In the genomic region with DNA sequence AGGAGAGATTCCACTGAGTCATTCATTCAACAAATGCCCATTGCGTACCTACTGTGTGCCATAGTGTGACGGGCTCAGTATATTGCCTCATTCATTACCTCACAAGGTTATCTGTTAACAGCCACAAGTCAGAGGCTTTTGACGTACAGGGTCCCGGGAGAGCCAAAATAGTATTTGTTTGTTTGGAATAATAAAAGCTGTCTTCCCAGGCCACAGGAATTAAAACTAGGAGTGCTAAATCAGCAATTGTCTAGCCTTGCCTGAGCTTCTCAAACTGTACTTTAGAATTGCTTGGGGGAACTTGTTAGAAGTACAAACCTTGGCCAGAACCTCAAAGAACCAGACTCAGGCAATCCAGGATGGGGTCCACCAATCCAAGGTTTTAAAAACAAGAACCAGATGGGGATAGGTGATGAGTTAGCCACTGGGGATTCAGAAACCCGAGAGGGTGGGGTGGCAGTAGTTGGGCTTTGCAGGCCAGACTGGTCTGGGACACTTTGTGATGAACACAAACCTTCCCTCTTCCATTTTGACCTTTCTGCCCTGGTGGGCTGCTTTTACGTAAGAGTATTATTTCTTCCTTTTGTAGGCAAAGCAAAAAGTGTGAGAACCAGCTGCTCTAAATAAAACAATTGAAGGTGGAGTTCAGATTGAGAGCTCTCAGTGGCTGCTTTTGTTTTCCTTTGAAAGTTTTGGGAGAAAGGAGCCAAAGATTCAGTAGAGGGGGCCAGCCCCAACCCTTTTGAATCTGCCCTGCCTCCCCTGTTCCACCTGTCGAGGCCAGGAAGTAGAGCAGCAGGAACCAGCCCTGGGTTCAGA, we compare ENCODE assay signal across 23 cellular contexts.
DNase-seq lines count a peak whose midpoint lies in the region; ATAC-seq and TF ChIP-seq lines count a peak whose summit lies in the region.
"Had no signal": no experiment of that assay in that cellular context is flagged by ENCODE, and none has a peak within 500 bp of the region (broad histone marks: within the 10 kb centered on the region; RNA-seq: fewer than 3 reads in every experiment).

No MANE protein-coding gene starts in this region.

- no peak overlapping the region for H4K8ac ChIP-seq in H9 (replicated peaks; ENCODE audit: insufficient read length, low read depth, low read length)

- H3K27ac Mint-ChIP-seq in H9: peak overlapping the region in 2 of 3 experiments; percentile 14 to 55; a peak in 1 of 7 replicates
- no peak overlapping the region for H3K27ac Mint-ChIP-seq in neural progenitor cell
- H3K27ac Mint-ChIP-seq in effector memory CD8-positive, alpha-beta T cell: no peak overlapping the region
- H3K27ac Mint-ChIP-seq: activated naive CD4-positive, alpha-beta T cell treated with anti-CD3 and anti-CD28 coated beads, Interleukin-2, amount 10 ng/mL, durations not matched to agents 7 days and 5 days; CD4-positive, alpha-beta T cell had no signal

- H3K9me3 ChIP-seq in H9 (ENCODE audit: control insufficient read depth, low read depth, low read length) (no peaks in the 10 kb centered on the region), KOPT-K1 (ENCODE audit: insufficient read depth, low read length, poor library complexity, severe bottlenecking) (no peaks in the 10 kb centered on the region), esophagus muscularis mucosa (no peaks in the 10 kb centered on the region), neural progenitor cell (ENCODE audit: low read depth) (no peaks in the 10 kb centered on the region)
- H3K9me3 ChIP-seq: SK-N-SH, thyroid gland had no signal

- H2BK20ac ChIP-seq in H9 (ENCODE audit: low read depth, low read length, poor library complexity, severe bottlenecking): no peak overlapping the region

- no peak overlapping the region for H3K18ac ChIP-seq in H9 (ENCODE audit: insufficient read length, low read depth, low read length)

- H3K4me2 ChIP-seq in H9 (ENCODE audit: insufficient read depth, insufficient read length, low read length) (no peak overlapping the region), neural progenitor cell (peak overlapping the region; percentile 3)
- H3K4me2 ChIP-seq: SK-N-SH had no signal

- H3K79me2 ChIP-seq in H9 (ENCODE audit: insufficient read depth, low read length) (no peaks in the 10 kb centered on the region), neural progenitor cell (ENCODE audit: low read depth) (no peaks in the 10 kb centered on the region)

- no peak overlapping the region for H3T11ph ChIP-seq in H9 (ENCODE audit: low read length)

- no peaks in the 10 kb centered on the region for H4K20me1 ChIP-seq in H9 (ENCODE audit: control insufficient read depth, insufficient read depth, insufficient read length)
- no peaks in the 10 kb centered on the region for H4K20me1 ChIP-seq in neural progenitor cell (ENCODE audit: low read depth)

- no peak overlapping the region for H2BK120ac ChIP-seq in H9 (ENCODE audit: low read depth, low read length, poor library complexity, severe bottlenecking)

- H3K4me3 ChIP-seq in esophagus muscularis mucosa (no peak overlapping the region), neural progenitor cell (no peak overlapping the region)
- H3K4me3 ChIP-seq: thyroid gland had no signal

- no peak overlapping the region for H2BK5ac ChIP-seq in H9 (ENCODE audit: insufficient read length, low read length)

- no peak overlapping the region for H3K56ac ChIP-seq in H9 (ENCODE audit: insufficient read length, low read depth, low read length)

- no peak overlapping the region for H3K4ac ChIP-seq in H9 (ENCODE audit: low read depth, low read length)

- H3K36me3 Mint-ChIP-seq in H9 (ENCODE audit: insufficient read depth in 1 of 3, low read depth in 3 of 3): no peaks in the 10 kb centered on the region; a peak in 1 of 7 replicates
- H3K36me3 Mint-ChIP-seq in neural progenitor cell: peaks cover 2% of the 10 kb centered on the region
- H3K36me3 Mint-ChIP-seq in effector memory CD8-positive, alpha-beta T cell (ENCODE audit: insufficient read depth): no peaks in the 10 kb centered on the region
- H3K36me3 Mint-ChIP-seq: activated naive CD4-positive, alpha-beta T cell treated with anti-CD3 and anti-CD28 coated beads, Interleukin-2, amount 10 ng/mL, durations not matched to agents 7 days and 5 days had no signal

- DNase-seq in H9 (no peak), esophagus muscularis mucosa (ENCODE audit: extremely low spot score) (peak; percentile 85), neural progenitor cell (ENCODE audit: low spot score) (no peak), SKM-1 (lab: John Stamatoyannopoulos, UW; ENCODE audit: unreplicated experiment) (no peak), KBM-7 (no peak)
- no peak for DNase-seq in activated CD4-positive, alpha-beta T cell treated with anti-CD3 and anti-CD28 coated beads, Interleukin-2, amount 50 U/mL, for 48 hours
- DNase-seq in effector memory CD8-positive, alpha-beta T cell: no peak
- DNase-seq: activated CD4-positive, CD25-positive, alpha-beta regulatory T cell; activated naive CD4-positive, alpha-beta T cell treated with anti-CD3 and anti-CD28 coated beads, Interleukin-2, amount 10 ng/mL, durations not matched to agents 7 days and 5 days; activated T-cell treated with anti-CD3 and anti-CD28 coated beads, Interleukin-2, amount 50 U/mL, for 4 hours; CD4-positive, alpha-beta T cell; DMS153; effector CD4-positive, alpha-beta T cell; H7; NCI-H1436 treated with DMSO at 0.1 percent for 48 hours; NCI-H2171; NCI-H524 treated with DMSO at 0.1 percent for 48 hours; SK-N-SH; stimulated activated CD4-positive, alpha-beta T cell treated with anti-CD3 and anti-CD28 coated beads, Interleukin-4, amount 100 ng/mL, for 24 hours; stimulated activated naive CD4-positive, alpha-beta T cell treated with Interleukin-2 at 50 U/mL for 16 hours; T1000; thyroid gland had no signal

- H3K9me3 Mint-ChIP-seq in H9 (no peaks in the 10 kb centered on the region; a peak in 1 of 5 replicates), neural progenitor cell (no peaks in the 10 kb centered on the region)
- no peaks in the 10 kb centered on the region for H3K9me3 Mint-ChIP-seq in effector memory CD8-positive, alpha-beta T cell
- H3K9me3 Mint-ChIP-seq: activated naive CD4-positive, alpha-beta T cell treated with anti-CD3 and anti-CD28 coated beads, Interleukin-2, amount 10 ng/mL, durations not matched to agents 7 days and 5 days; activated T-cell treated with anti-CD3 and anti-CD28 coated beads, Interleukin-2, amount 50 U/mL, for 4 hours; CD4-positive, alpha-beta T cell had no signal

- H2AK5ac ChIP-seq in H9 (ENCODE audit: insufficient read length, low read length): no peak overlapping the region

- H3K79me1 ChIP-seq in H9 (ENCODE audit: insufficient read depth, low read depth, low read length, poor library complexity, severe bottlenecking): no peaks in the 10 kb centered on the region

- TF ChIP-seq POLR2A in esophagus muscularis mucosa (IDR thresholded peaks at IDR 0.05; ENCODE audit: low read depth): no peak

- TF ChIP-seq CTCF in H9 (conservative IDR thresholded peaks at IDR 0.05) (no peak), esophagus muscularis mucosa (IDR thresholded peaks at IDR 0.05) (no peak), neural progenitor cell (IDR thresholded peaks at IDR 0.05) (no peak)

- H3K23me2 ChIP-seq in H9 (ENCODE audit: insufficient read length, low read depth, low read length, poor library complexity, severe bottlenecking): no peaks in the 10 kb centered on the region

- no peak overlapping the region for H4K5ac ChIP-seq in H9 (ENCODE audit: insufficient read length, low read depth, low read length)

- no peaks in the 10 kb centered on the region for H3K36me3 ChIP-seq in KOPT-K1 (ENCODE audit: insufficient read depth, low read length)
- no peaks in the 10 kb centered on the region for H3K36me3 ChIP-seq in esophagus muscularis mucosa
- H3K36me3 ChIP-seq in neural progenitor cell: no peaks in the 10 kb centered on the region
- H3K36me3 ChIP-seq: thyroid gland had no signal

- peaks cover 21% of the 10 kb centered on the region for H3F3A ChIP-seq in neural progenitor cell (ENCODE audit: low read depth)

- H3K23ac ChIP-seq in H9 (ENCODE audit: insufficient read length, low read depth, low read length): no peak overlapping the region

- H3K4me1 ChIP-seq in H9 (ENCODE audit: insufficient read depth, low read length) (peaks cover 25% of the 10 kb centered on the region; the same call in 1 of the 2 replicates), esophagus muscularis mucosa (peaks cover 42 to 85% (median 81%) of the 10 kb centered on the region in 4 donors), neural progenitor cell (peaks cover 53% of the 10 kb centered on the region)

- H3K27me3 ChIP-seq in H9 (ENCODE audit: insufficient read depth, low read length) (no peaks in the 10 kb centered on the region), esophagus muscularis mucosa (no peaks in the 10 kb centered on the region), neural progenitor cell (no peaks in the 10 kb centered on the region)
- H3K27me3 ChIP-seq: thyroid gland had no signal

- H3K4me1 Mint-ChIP-seq in H9 (peaks cover 79 to 84% of the 10 kb centered on the region in 2 experiments), neural progenitor cell (peaks cover 79% of the 10 kb centered on the region)
- H3K4me1 Mint-ChIP-seq in effector memory CD8-positive, alpha-beta T cell (ENCODE audit: low read depth in 2 of 2): peaks cover 18 to 23% of the 10 kb centered on the region in 2 donors
- H3K4me1 Mint-ChIP-seq: activated naive CD4-positive, alpha-beta T cell treated with anti-CD3 and anti-CD28 coated beads, Interleukin-2, amount 10 ng/mL, durations not matched to agents 7 days and 5 days had no signal

- no peak overlapping the region for H3K27ac ChIP-seq in H9 (ENCODE audit: insufficient read length, low read depth, low read length)
- peak overlapping the region; percentile 1 for H3K27ac ChIP-seq in KOPT-K1 (ENCODE audit: low read depth, low read length, poor library complexity, severe bottlenecking)
- peak overlapping the region in 1 of 4 donors; percentile 10 for H3K27ac ChIP-seq in esophagus muscularis mucosa (replicated peaks in 1 of 4)
- no peak overlapping the region for H3K27ac ChIP-seq in neural progenitor cell
- H3K27ac ChIP-seq: thyroid gland had no signal

- H4K91ac ChIP-seq in H9 (ENCODE audit: insufficient read length, low read depth, low read length): no peak overlapping the region

- H2BK15ac ChIP-seq in H9 (ENCODE audit: low read depth, low read length): no peak overlapping the region

- H2BK12ac ChIP-seq in H9 (ENCODE audit: insufficient read length, low read depth, low read length): no peak overlapping the region

- WGBS in H9 (ENCODE audit: extremely low coverage, insufficient read length, low lambda C conversion rate): no CpG with 5 or more reads among the region's 7 CpGs
- WGBS in esophagus muscularis mucosa: 84% methylated on average over 7 of the region's 7 CpGs

- H3K9ac ChIP-seq in H9 (ENCODE audit: extremely low read depth, insufficient read length, low read length) (no peak overlapping the region), neural progenitor cell (no peak overlapping the region)
- H3K9ac ChIP-seq: SK-N-SH had no signal

- H2AFZ ChIP-seq in H9 (ENCODE audit: low read length): no peak overlapping the region
- no peak overlapping the region for H2AFZ ChIP-seq in neural progenitor cell (replicated peaks)

- no peak overlapping the region; a peak in 1 of 5 replicates for H3K4me3 Mint-ChIP-seq in H9
- no peak overlapping the region for H3K4me3 Mint-ChIP-seq in neural progenitor cell
- no peak overlapping the region for H3K4me3 Mint-ChIP-seq in effector memory CD8-positive, alpha-beta T cell
- H3K4me3 Mint-ChIP-seq: activated naive CD4-positive, alpha-beta T cell treated with anti-CD3 and anti-CD28 coated beads, Interleukin-2, amount 10 ng/mL, durations not matched to agents 7 days and 5 days; activated T-cell treated with anti-CD3 and anti-CD28 coated beads, Interleukin-2, amount 50 U/mL, for 4 hours; CD4-positive, alpha-beta T cell had no signal

- in situ Hi-C loops in KBM-7 (cut with MboI; ENCODE audit: low pct_unique_long_range_greater_than_20kb, low sequenced_read_pairs): no loop called here

- no peak for ATAC-seq in effector memory CD8-positive, alpha-beta T cell (replicated peaks)
- ATAC-seq: activated T-cell treated with anti-CD3 and anti-CD28 coated beads, Interleukin-2, amount 50 U/mL, for 4 hours had no signal

- H3K14ac ChIP-seq in H9 (ENCODE audit: insufficient read depth, low read length): no peak overlapping the region

- H3K27me3 Mint-ChIP-seq in H9 (ENCODE audit: low read depth) (peaks cover 4% of the 10 kb centered on the region), neural progenitor cell (ENCODE audit: insufficient read depth, low read depth) (no peaks in the 10 kb centered on the region)
- peaks cover 0 to 7% of the 10 kb centered on the region in 2 donors for H3K27me3 Mint-ChIP-seq in effector memory CD8-positive, alpha-beta T cell
- H3K27me3 Mint-ChIP-seq: CD4-positive, alpha-beta T cell had no signal

- intact Hi-C loops in esophagus muscularis mucosa (cut with DNase I): no loop called here

- no peak for TF ChIP-seq EP300 in esophagus muscularis mucosa (IDR thresholded peaks at IDR 0.05)

Comparison
In these comparisons a context has a peak if more than half of its experiments do, and no peak if none do; other contexts are left out.
1. H3K27ac Mint-ChIP-seq: peak in H9 (2 of 3); none in neural progenitor cell (single experiment) and effector memory CD8-positive, alpha-beta T cell (0 of 2).